Comparison of ENCODE assay signal across 8 cellular contexts in the genomic region with DNA sequence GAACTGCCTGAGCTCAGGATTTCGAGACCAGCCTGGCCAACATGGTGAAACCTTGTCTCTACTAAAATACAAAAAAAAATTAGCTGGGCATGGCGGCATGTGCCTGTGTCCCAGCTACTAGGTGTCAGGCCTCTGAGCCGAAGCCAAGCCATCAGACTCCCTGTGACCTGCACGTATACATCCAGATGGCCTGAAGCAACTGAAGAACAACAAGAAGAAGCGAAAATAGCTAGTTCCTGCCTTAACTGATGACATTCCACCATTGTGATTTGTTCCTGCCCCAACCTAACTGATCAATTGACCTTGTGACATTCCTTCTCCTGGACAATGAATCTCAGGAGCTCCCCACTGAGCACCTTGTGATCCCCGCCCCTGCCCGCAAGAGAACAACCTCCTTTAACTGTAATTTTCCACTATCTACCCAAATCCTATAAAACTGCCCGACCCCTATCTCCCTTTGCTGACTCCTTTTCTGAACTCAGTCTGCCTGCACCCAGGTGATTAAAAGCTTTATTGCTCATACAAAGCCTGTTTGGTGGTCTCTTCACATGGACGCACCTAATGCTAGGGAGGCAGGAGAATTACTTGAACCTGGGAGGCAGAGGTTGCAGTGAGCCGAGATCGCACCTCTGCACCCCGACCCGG. TPM values are rescaled to one million over a fixed set of nuclear protein-coding genes. Genes with fewer than 3 reads are reported as not detected.
A peak's percentile ranks its signal among the peaks of the same experiment; 100 is the strongest.
DNase-seq lines count a peak whose midpoint lies in the region; ATAC-seq, FAIRE-seq and TF ChIP-seq lines count a peak whose summit lies in the region.
"Not testable (repeated sequence)": the region's sequence is repeated elsewhere in the genome, so short reads cannot be mapped to it uniquely, and the experiment has no call there.

No MANE protein-coding gene starts in this region.

- not testable (repeated sequence) for H2BK5ac ChIP-seq in mesendoderm (ENCODE audit: low read length)

- POLR2A ChIA-PET in CD8-positive, alpha-beta T cell (lab: Charles Lee) = interaction anchor here (1.3 to 2.4 kb wide), 2 partner anchors 14 to 245 kb away, joined by 3 to 10 read pairs; a partner anchor contains a TSS
- POLR2A ChIA-PET in GM12878 (lab: Charles Lee) = not testable (repeated sequence)

- not testable (repeated sequence) for H2BK15ac ChIP-seq in mesendoderm (replicated peaks; ENCODE audit: low read depth)

- H3K36me3 Mint-ChIP-seq in CD8-positive, alpha-beta T cell = peaks cover 45% of the 10 kb centered on the region
- peaks cover 12% of the 10 kb centered on the region for H3K36me3 Mint-ChIP-seq in T-helper 17 cell (ENCODE audit: low read depth)
- peaks cover 27 to 52% of the 10 kb centered on the region in 2 donors for H3K36me3 Mint-ChIP-seq in activated T-cell treated with anti-CD3 and anti-CD28 coated beads, Interleukin-2, amount 50 U/mL, for 72 hours (ENCODE audit: insufficient read depth in 2 of 2)
- peaks cover 50% of the 10 kb centered on the region for H3K36me3 Mint-ChIP-seq in progenitor cell of endocrine pancreas (ENCODE audit: insufficient read depth)

- H4K20me1 ChIP-seq in GM12878 (ENCODE audit: control insufficient read depth, insufficient read depth) = not testable (repeated sequence)

- H3K27me3 Mint-ChIP-seq in CD8-positive, alpha-beta T cell (ENCODE audit: low read depth); T-helper 17 cell; activated T-cell treated with anti-CD3 and anti-CD28 coated beads, Interleukin-2, amount 50 U/mL, for 72 hours (ENCODE audit: low read depth); progenitor cell of endocrine pancreas: not testable (repeated sequence)

- not testable (repeated sequence) for H3K4me3 ChIP-seq in CD8-positive, alpha-beta T cell (ENCODE audit: low read depth, low read length)
- H3K4me3 ChIP-seq in HUES6 (ENCODE audit: low read depth, low read length) (peak overlapping the region; percentile 100), GM12878 (peak overlapping the region; percentile 45; the same call in 1 of the 2 replicates), cardiac muscle cell (peak overlapping the region; percentile 60), mesendoderm (ENCODE audit: low read length) (peak overlapping the region; percentile 40)

- not testable (repeated sequence) for TF ChIP-seq POLR2A in GM12878 (IDR thresholded peaks at IDR 0.05; ENCODE audit: low read depth, low read length)

- not testable (repeated sequence) for H3K9me3 Mint-ChIP-seq in CD8-positive, alpha-beta T cell
- H3K9me3 Mint-ChIP-seq in activated T-cell treated with anti-CD3 and anti-CD28 coated beads, Interleukin-2, amount 50 U/mL, for 72 hours = peaks cover 4 to 16% of the 10 kb centered on the region in 2 donors
- peaks cover 36% of the 10 kb centered on the region for H3K9me3 Mint-ChIP-seq in progenitor cell of endocrine pancreas (ENCODE audit: low read depth)

- not testable (repeated sequence) for TF ChIP-seq EP300 in GM12878 (IDR thresholded peaks at IDR 0.05; ENCODE audit: borderline replicate concordance in 1 of 2, control insufficient read depth in 1 of 2, low read depth in 2 of 2, low read length in 2 of 2)

- WGBS in GM12878 (ENCODE audit: insufficient coverage, insufficient replicate concordance, low lambda C conversion rate, missing lambda C conversion rate) = 96% methylated on average over 11 of the region's 13 CpGs
- WGBS in mesendoderm (ENCODE audit: extremely low coverage, insufficient coverage, low lambda C conversion rate) = no CpG with 5 or more reads among the region's 13 CpGs

- H3K23ac ChIP-seq in mesendoderm (ENCODE audit: low read length) = not testable (repeated sequence)

- peaks cover 52% of the 10 kb centered on the region for H3K4me1 Mint-ChIP-seq in CD8-positive, alpha-beta T cell (ENCODE audit: low read depth)
- H3K4me1 Mint-ChIP-seq in T-helper 17 cell = peaks cover 14% of the 10 kb centered on the region
- H3K4me1 Mint-ChIP-seq in activated T-cell treated with anti-CD3 and anti-CD28 coated beads, Interleukin-2, amount 50 U/mL, for 72 hours (ENCODE audit: low read depth) = peaks cover 49% of the 10 kb centered on the region
- not testable (repeated sequence) for H3K4me1 Mint-ChIP-seq in progenitor cell of endocrine pancreas (ENCODE audit: low read depth)

- TF ChIP-seq RAD21 in GM12878 (IDR thresholded peaks at IDR 0.05; ENCODE audit: insufficient read depth, low read depth, low read length) = not testable (repeated sequence)

- not testable (repeated sequence) for DNase-seq in CD8-positive, alpha-beta T cell; T-helper 17 cell; activated T-cell treated with anti-CD3 and anti-CD28 coated beads, Interleukin-2, amount 50 U/mL, for 72 hours; GM12878 (ENCODE audit: low read depth, low spot score); cardiac muscle cell (ENCODE audit: low read depth in 1 of 2, low spot score in 1 of 2); progenitor cell of endocrine pancreas (ENCODE audit: low spot score, unreplicated experiment)
- DNase-seq in mesendoderm = peak; percentile 81

- H3K79me2 ChIP-seq in GM12878 (ENCODE audit: control insufficient read depth, insufficient read depth, low read length) (peaks cover 60% of the 10 kb centered on the region), mesendoderm (ENCODE audit: control insufficient read depth, insufficient read depth, low read length) (peaks cover 65% of the 10 kb centered on the region)

- H2AFZ ChIP-seq in GM12878 (ENCODE audit: control insufficient read depth, low read depth, low read length) = not testable (repeated sequence)

- H3K36me3 ChIP-seq in CD8-positive, alpha-beta T cell (ENCODE audit: insufficient read depth, low read length); GM12878 (ENCODE audit: control insufficient read depth in 2 of 2, insufficient read depth in 2 of 2, low read length in 1 of 2); cardiac muscle cell; mesendoderm (ENCODE audit: control insufficient read depth, insufficient read depth, low read length): not testable (repeated sequence)
- peaks cover 51% of the 10 kb centered on the region for H3K36me3 ChIP-seq in HUES6 (ENCODE audit: control insufficient read depth, insufficient read depth, low read length)

- H4K8ac ChIP-seq in mesendoderm (ENCODE audit: low read depth, low read length) = not testable (repeated sequence)

- CTCF ChIA-PET in CD8-positive, alpha-beta T cell (lab: Charles Lee) = interaction anchor here (0.8 to 1.1 kb wide), 2 partner anchors 43 to 214 kb away, joined by 3 read pairs; no protein-coding TSS in a partner anchor
- CTCF ChIA-PET in GM12878 (lab: Yijun Ruan, JAX) = not testable (repeated sequence)

- not testable (repeated sequence) for H3K27ac ChIP-seq in CD8-positive, alpha-beta T cell (ENCODE audit: low read depth, low read length); GM12878 (ENCODE audit: control insufficient read depth, insufficient read depth)
- H3K27ac ChIP-seq in HUES6 (ENCODE audit: low read depth, low read length) (peak overlapping the region; percentile 71; the same call in 1 of the 2 replicates), cardiac muscle cell (peak overlapping the region; percentile 64), mesendoderm (ENCODE audit: low read depth, low read length) (peak overlapping the region; percentile 87)

- intact Hi-C loops in CD8-positive, alpha-beta T cell (cut with DNase I, micrococcal nuclease) = loop anchor here in 1 of 2 experiments (5.0 kb wide), 1 partner anchor 275 kb away; a partner anchor contains a TSS
- intact Hi-C loops in GM12878 (cut with micrococcal nuclease; ENCODE audit: unreplicated experiment) = not testable (repeated sequence)

- H3K4me2 ChIP-seq in GM12878 (ENCODE audit: control insufficient read depth, insufficient read depth) (peak overlapping the region; percentile 30; the same call in 1 of the 2 replicates), mesendoderm (ENCODE audit: low read length) (peak overlapping the region; percentile 57)

- H2BK120ac ChIP-seq in mesendoderm (ENCODE audit: low read depth, low read length) = not testable (repeated sequence)

- not testable (repeated sequence) for H4K5ac ChIP-seq in mesendoderm (ENCODE audit: low read length)

- peak overlapping the region; percentile 87 for H3K56ac ChIP-seq in mesendoderm (ENCODE audit: low read length)

- RAD21 ChIA-PET in GM12878 (lab: Charles Lee; ENCODE audit: unreplicated experiment) = interaction anchor here (0.6 kb wide), 1 partner anchor 801 kb away, joined by 3 read pairs; no protein-coding TSS in a partner anchor

- not testable (repeated sequence) for H3K9ac ChIP-seq in HUES6 (ENCODE audit: low read length); GM12878 (ENCODE audit: control insufficient read depth, insufficient read depth, low read length)
- peak overlapping the region; percentile 75 for H3K9ac ChIP-seq in mesendoderm (ENCODE audit: low read length)

- H3K9me3 ChIP-seq in CD8-positive, alpha-beta T cell (ENCODE audit: low read length); T-helper 17 cell (ENCODE audit: control insufficient read depth, low read length, poor library complexity, severe bottlenecking); cardiac muscle cell (ENCODE audit: low read depth): not testable (repeated sequence)
- H3K9me3 ChIP-seq in HUES6 (ENCODE audit: control insufficient read depth, insufficient read depth, low read depth, low read length) (peaks cover 44% of the 10 kb centered on the region), GM12878 (replicated peaks; ENCODE audit: control insufficient read depth, insufficient read depth, low read length) (peaks cover 16% of the 10 kb centered on the region)

- not testable (repeated sequence) for TF ChIP-seq CTCF in CD8-positive, alpha-beta T cell (IDR thresholded peaks at IDR 0.05); GM12878 (IDR thresholded peaks at IDR 0.05 in 2 of 3, conservative IDR thresholded peaks at IDR 0.05 in 1 of 3; ENCODE audit: control insufficient read depth in 2 of 3, extremely low read depth in 1 of 3, insufficient read depth in 1 of 3, low read depth in 3 of 3, low read length in 3 of 3); cardiac muscle cell (IDR thresholded peaks at IDR 0.05; ENCODE audit: low read depth, low read length); progenitor cell of endocrine pancreas (IDR thresholded peaks at IDR 0.05; ENCODE audit: unreplicated experiment)

- peaks cover 21% of the 10 kb centered on the region for H3K4me1 ChIP-seq in CD8-positive, alpha-beta T cell (ENCODE audit: insufficient read depth, low read length)
- not testable (repeated sequence) for H3K4me1 ChIP-seq in HUES6 (ENCODE audit: control insufficient read depth, insufficient read depth, low read length); GM12878 (ENCODE audit: control insufficient read depth, insufficient read depth, low read length); cardiac muscle cell (ENCODE audit: low read depth); mesendoderm (ENCODE audit: control insufficient read depth, low read depth, low read length)

- H3K27ac Mint-ChIP-seq in CD8-positive, alpha-beta T cell = peak overlapping the region; percentile 73
- not testable (repeated sequence) for H3K27ac Mint-ChIP-seq in T-helper 17 cell
- H3K27ac Mint-ChIP-seq in activated T-cell treated with anti-CD3 and anti-CD28 coated beads, Interleukin-2, amount 50 U/mL, for 72 hours = peak overlapping the region; percentile 6
- peak overlapping the region; percentile 89 for H3K27ac Mint-ChIP-seq in progenitor cell of endocrine pancreas

- not testable (repeated sequence) for H3K27me3 ChIP-seq in CD8-positive, alpha-beta T cell (ENCODE audit: insufficient read depth, low read length); HUES6 (ENCODE audit: control insufficient read depth, insufficient read depth, low read length); GM12878 (replicated peaks in 1 of 2; ENCODE audit: control insufficient read depth in 2 of 2, insufficient read depth in 2 of 2, low read length in 1 of 2); cardiac muscle cell; mesendoderm (ENCODE audit: insufficient read depth, low read length, poor library complexity)

- H3K4me3 Mint-ChIP-seq in CD8-positive, alpha-beta T cell = peak overlapping the region; percentile 67
- peak overlapping the region; percentile 81 for H3K4me3 Mint-ChIP-seq in T-helper 17 cell
- H3K4me3 Mint-ChIP-seq in activated T-cell treated with anti-CD3 and anti-CD28 coated beads, Interleukin-2, amount 50 U/mL, for 72 hours = peak overlapping the region; percentile 86 to 91
- H3K4me3 Mint-ChIP-seq in progenitor cell of endocrine pancreas (ENCODE audit: low read depth) = peak overlapping the region; percentile 71

- ATAC-seq in CD8-positive, alpha-beta T cell; T-helper 17 cell; activated T-cell treated with anti-CD3 and anti-CD28 coated beads, Interleukin-2, amount 50 U/mL, for 72 hours (replicated peaks in 1 of 2); GM12878: not testable (repeated sequence)

- not testable (repeated sequence) for H3K79me1 ChIP-seq in mesendoderm (ENCODE audit: low read length)

- FAIRE-seq in GM12878 (lab: Jason Lieb, UNC) = peak; percentile 47

- not testable (repeated sequence) for H3K18ac ChIP-seq in mesendoderm (ENCODE audit: low read length)

- in situ Hi-C loops in GM12878 (cut with MboI) = not testable (repeated sequence)

- not testable (repeated sequence) for H2AK5ac ChIP-seq in mesendoderm (ENCODE audit: low read length)

- SMC1A ChIA-PET in GM12878 (lab: Charles Lee; ENCODE audit: uncharacterized antibody, unreplicated experiment) = not testable (repeated sequence)

- not testable (repeated sequence) for H3K4ac ChIP-seq in mesendoderm (ENCODE audit: low read depth, low read length)

- BruUV-seq in GM12878 (replicated peaks; lab: Mats Ljungman, UMichigan) = not testable (repeated sequence)

RNA-seq across cellular contexts. Expression of a gene that starts 2.1 kb away (rescaled TPM):
- 10 to 100 TPM; 40.6 to 43.2 TPM for total RNA-seq in CD8-positive, alpha-beta T cell
- total RNA-seq in T-helper 17 cell (10 to 100 TPM; 32.9 to 36.6 TPM), GM12878 (2014; rRNA removed) (55.0 and 69.4 TPM in 2 replicates), GM12878 (2014; rRNA removed; fragmentation: Illumina TruSeq; extraction: Trizol) (75.0 and 75.5 TPM in 2 replicates), GM12878 (2021) (44.9 and 47.1 TPM in 2 replicates), cardiac muscle cell (22.5 and 42.0 TPM in 2 replicates), progenitor cell of endocrine pancreas (53.9 and 57.0 TPM in 2 replicates)
- total RNA-seq in activated T-cell treated with anti-CD3 and anti-CD28 coated beads, Interleukin-2, amount 50 U/mL, for 72 hours = 10 to 100 TPM; 71.2 to 91.5 TPM
- 116 and 119 TPM in 2 replicates for total RNA-seq in GM12878 (2013; cell fraction: nucleolus; rRNA removed)
- polyA plus RNA-seq in GM12878 (2011; ENCODE audit: low read depth) = 13.3 TPM
- polyA plus RNA-seq in GM12878 (2011; rRNA removed) (20.0 and 28.0 TPM in 2 replicates), GM12878 (2014; fragmentation: Illumina TruSeq; extraction: Trizol) (18.0 and 24.6 TPM in 2 replicates), GM12878 (2014; fragmentation: Nextera tagmentation; extraction: Ambion mirVana) (10 to 100 TPM in 1 of 2 experiments, 1 to 10 TPM in 1; 4.8 to 14.6 TPM), GM12878 (2014; rRNA removed) (12.8 and 13.5 TPM in 2 replicates), GM12878 (2016; fragmentation: Nextera tagmentation; extraction: Ambion mirVana) (10 to 100 TPM; 14.3 to 17.4 TPM), cardiac muscle cell (5.9 and 11.0 TPM in 2 replicates)
- polyA plus RNA-seq in GM12878 (2011; cell fraction: cytosol; rRNA removed) = 6.6 and 9.5 TPM in 2 replicates
- polyA plus RNA-seq in GM12878 (2011; cell fraction: nucleus; rRNA removed) = 10.6 and 12.5 TPM in 2 replicates
- 13.4 and 16.8 TPM in 2 replicates for polyA plus RNA-seq in GM12878 (2012)
- polyA minus RNA-seq in GM12878 (2011; rRNA and poly(A)+ RNA removed) = 35.3 and 51.1 TPM in 2 replicates
- 26.5 and 29.9 TPM in 2 replicates for polyA minus RNA-seq in GM12878 (2011; cell fraction: cytosol; rRNA and poly(A)+ RNA removed)
- polyA minus RNA-seq in GM12878 (2011; cell fraction: nucleus; rRNA and poly(A)+ RNA removed) = 8.8 and 10.9 TPM in 2 replicates
- 56.1 TPM for polyA plus RNA-seq in mesendoderm (2013, experiment 1 of 2)
- polyA plus RNA-seq in mesendoderm (2013, experiment 2 of 2) = 53.7 TPM

RNA-seq across cellular contexts. Expression of a gene that starts 38.8 kb away (rescaled TPM):
- 10 to 100 TPM; 35.5 to 39.8 TPM for total RNA-seq in CD8-positive, alpha-beta T cell
- total RNA-seq in T-helper 17 cell (10 to 100 TPM; 28.1 to 35.8 TPM), GM12878 (2014; rRNA removed) (15.3 and 23.7 TPM in 2 replicates), GM12878 (2014; rRNA removed; fragmentation: Illumina TruSeq; extraction: Trizol) (23.7 and 24.0 TPM in 2 replicates), GM12878 (2021) (17.7 and 21.2 TPM in 2 replicates), cardiac muscle cell (28.6 and 35.4 TPM in 2 replicates), progenitor cell of endocrine pancreas (84.9 and 90.1 TPM in 2 replicates)
- total RNA-seq in activated T-cell treated with anti-CD3 and anti-CD28 coated beads, Interleukin-2, amount 50 U/mL, for 72 hours = 10 to 100 TPM; 27.6 to 33.6 TPM
- 97.5 and 99.9 TPM in 2 replicates for total RNA-seq in GM12878 (2013; cell fraction: nucleolus; rRNA removed)
- polyA plus RNA-seq in GM12878 (2011; ENCODE audit: low read depth) = 12.1 TPM
- polyA plus RNA-seq in GM12878 (2011; rRNA removed) (38.2 and 44.2 TPM in 2 replicates), GM12878 (2014; fragmentation: Illumina TruSeq; extraction: Trizol) (25.5 and 28.0 TPM in 2 replicates), GM12878 (2014; fragmentation: Nextera tagmentation; extraction: Ambion mirVana) (10 to 100 TPM; 12.8 to 18.8 TPM), GM12878 (2014; rRNA removed) (17.0 and 19.4 TPM in 2 replicates), GM12878 (2016; fragmentation: Nextera tagmentation; extraction: Ambion mirVana) (10 to 100 TPM; 18.3 to 23.2 TPM), cardiac muscle cell (28.2 and 32.0 TPM in 2 replicates)
- 23.3 and 26.9 TPM in 2 replicates for polyA plus RNA-seq in GM12878 (2011; cell fraction: cytosol; rRNA removed)
- 44.4 and 56.0 TPM in 2 replicates for polyA plus RNA-seq in GM12878 (2011; cell fraction: nucleus; rRNA removed)
- polyA plus RNA-seq in GM12878 (2012) = 20.8 and 21.0 TPM in 2 replicates
- 59.7 and 79.6 TPM in 2 replicates for polyA minus RNA-seq in GM12878 (2011; rRNA and poly(A)+ RNA removed)
- polyA minus RNA-seq in GM12878 (2011; cell fraction: cytosol; rRNA and poly(A)+ RNA removed) = 15.1 and 18.9 TPM in 2 replicates
- 43.5 and 57.7 TPM in 2 replicates for polyA minus RNA-seq in GM12878 (2011; cell fraction: nucleus; rRNA and poly(A)+ RNA removed)
- 33.8 TPM for polyA plus RNA-seq in mesendoderm (2013, experiment 1 of 2)
- 30.5 TPM for polyA plus RNA-seq in mesendoderm (2013, experiment 2 of 2)

RNA-seq across cellular contexts. Expression of a gene that starts 43.8 kb away (rescaled TPM):
- 10 to 100 TPM; 16.6 to 17.9 TPM for total RNA-seq in CD8-positive, alpha-beta T cell
- total RNA-seq in T-helper 17 cell (10 to 100 TPM in 1 of 2 donors, 1 to 10 TPM in 1; 9.6 to 10.2 TPM), GM12878 (2014; rRNA removed) (7.1 and 8.6 TPM in 2 replicates), GM12878 (2014; rRNA removed; fragmentation: Illumina TruSeq; extraction: Trizol) (10.0 and 10.5 TPM in 2 replicates), GM12878 (2021) (10.1 and 11.3 TPM in 2 replicates), cardiac muscle cell (13.9 and 16.2 TPM in 2 replicates), progenitor cell of endocrine pancreas (21.7 and 24.2 TPM in 2 replicates)
- 10 to 100 TPM; 21.8 to 22.1 TPM for total RNA-seq in activated T-cell treated with anti-CD3 and anti-CD28 coated beads, Interleukin-2, amount 50 U/mL, for 72 hours
- total RNA-seq in GM12878 (2013; cell fraction: nucleolus; rRNA removed) = 12.2 and 14.0 TPM in 2 replicates
- 3.1 TPM for polyA plus RNA-seq in GM12878 (2011; ENCODE audit: low read depth)
- polyA plus RNA-seq in GM12878 (2011; rRNA removed) (3.0 and 4.0 TPM in 2 replicates), GM12878 (2014; fragmentation: Illumina TruSeq; extraction: Trizol) (6.3 and 6.5 TPM in 2 replicates), GM12878 (2014; fragmentation: Nextera tagmentation; extraction: Ambion mirVana) (1 to 10 TPM; 3.5 TPM), GM12878 (2014; rRNA removed) (3.0 and 3.8 TPM in 2 replicates), GM12878 (2016; fragmentation: Nextera tagmentation; extraction: Ambion mirVana) (1 to 10 TPM; 8.3 to 9.2 TPM), cardiac muscle cell (16.1 and 21.5 TPM in 2 replicates)
- polyA plus RNA-seq in GM12878 (2011; cell fraction: cytosol; rRNA removed) = 1.4 and 1.7 TPM in 2 replicates
- 1.9 and 2.4 TPM in 2 replicates for polyA plus RNA-seq in GM12878 (2011; cell fraction: nucleus; rRNA removed)
- polyA plus RNA-seq in GM12878 (2012) = 4.5 and 4.7 TPM in 2 replicates
- polyA minus RNA-seq in GM12878 (2011; rRNA and poly(A)+ RNA removed) = 7.1 and 12.2 TPM in 2 replicates
- polyA minus RNA-seq in GM12878 (2011; cell fraction: cytosol; rRNA and poly(A)+ RNA removed) = 2.2 and 2.7 TPM in 2 replicates
- polyA minus RNA-seq in GM12878 (2011; cell fraction: nucleus; rRNA and poly(A)+ RNA removed) = 2.4 and 3.3 TPM in 2 replicates
- 9.0 TPM for polyA plus RNA-seq in mesendoderm (2013, experiment 1 of 2)
- 9.3 TPM for polyA plus RNA-seq in mesendoderm (2013, experiment 2 of 2)
